Comparison of ENCODE assay signal across 8 cellular contexts in the genomic region with DNA sequence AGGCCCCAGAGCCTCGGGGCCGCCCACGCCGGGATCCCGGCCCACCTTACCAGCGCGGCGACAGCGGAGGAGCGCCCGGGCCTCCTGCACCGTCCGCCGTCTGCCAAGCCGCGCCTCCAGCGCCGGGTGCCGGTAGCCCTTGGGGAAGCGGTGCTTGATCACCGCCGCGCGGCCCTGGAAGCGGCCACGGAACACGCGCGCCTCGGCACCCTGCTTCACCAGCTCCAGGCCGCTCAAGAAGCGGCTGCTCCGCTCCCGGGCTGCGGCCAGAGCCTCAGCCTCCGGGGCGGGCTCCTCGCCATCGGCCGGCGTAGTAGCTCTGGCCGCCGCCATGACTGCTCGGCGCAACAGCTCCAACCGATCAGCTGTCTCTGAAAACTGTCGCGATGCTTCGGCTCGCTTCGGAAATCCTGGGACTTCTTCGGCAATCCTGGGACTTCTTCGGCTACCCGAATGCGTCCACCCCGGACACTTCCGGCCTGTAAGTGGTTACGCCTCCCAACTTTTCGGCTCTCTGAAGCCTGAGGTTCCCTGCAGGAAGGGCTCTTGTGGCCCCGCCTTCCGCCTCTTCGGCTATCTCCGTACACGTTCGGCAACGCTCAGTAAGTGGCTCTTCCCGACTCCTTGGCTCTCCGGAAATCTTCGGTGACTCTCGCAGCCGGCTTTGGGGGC. TPM values are rescaled to one million over a fixed set of nuclear protein-coding genes. Genes with fewer than 3 reads are reported as not detected.
DNase-seq lines count a peak whose midpoint lies in the region; ATAC-seq, FAIRE-seq and TF ChIP-seq lines count a peak whose summit lies in the region.

A gene (minus strand): TSS at position 363 of the 672 bp plus-strand sequence. CDS start 30 bp downstream, at position 333.

- H3K9ac ChIP-seq in SU-DHL-6 (ENCODE audit: low read length): peak within 1 kb of the TSS; percentile 82

- peaks cover 0 to 14% (median 3%) of the 10 kb centered on the region in 3 donors for H3K4me1 ChIP-seq in pancreas
- peaks cover 0 to 38% (median 17%) of the 10 kb centered on the region in 4 donors for H3K4me1 ChIP-seq in tibial artery

- peaks cover 15% of the 10 kb centered on the region for H3K36me3 Mint-ChIP-seq in activated naive CD8-positive, alpha-beta T cell treated with anti-CD3 and anti-CD28 coated beads, Interleukin-2, amount 10 ng/mL, durations not matched to agents 7 days and 5 days

- peak within 1 kb of the TSS; percentile 85 for H3K27ac Mint-ChIP-seq in activated naive CD8-positive, alpha-beta T cell treated with anti-CD3 and anti-CD28 coated beads, Interleukin-2, amount 10 ng/mL, durations not matched to agents 7 days and 5 days

- peaks cover 37% of the 10 kb centered on the region for H3K4me1 Mint-ChIP-seq in activated naive CD8-positive, alpha-beta T cell treated with anti-CD3 and anti-CD28 coated beads, Interleukin-2, amount 10 ng/mL, durations not matched to agents 7 days and 5 days

- H3K36me3 ChIP-seq in SU-DHL-6 (ENCODE audit: low read length): peaks cover 20% of the 10 kb centered on the region
- no peaks in the 10 kb centered on the region for H3K36me3 ChIP-seq in pancreas
- peaks cover 5 to 15% (median 11%) of the 10 kb centered on the region in 3 donors for H3K36me3 ChIP-seq in tibial artery

- H3K4me2 ChIP-seq in SU-DHL-6 (ENCODE audit: low read depth, low read length, poor library complexity, severe bottlenecking): peak within 1 kb of the TSS; percentile 85

- TF ChIP-seq CTCF in GM12865 (IDR thresholded peaks at IDR 0.05; ENCODE audit: insufficient read depth, low read depth, low read length, missing control alignments): no peak
- TF ChIP-seq CTCF in SU-DHL-6 (IDR thresholded peaks at IDR 0.05; ENCODE audit: insufficient read depth, low read length, poor library complexity, severe bottlenecking): no peak
- TF ChIP-seq CTCF in pancreas (IDR thresholded peaks at IDR 0.05): peak in 1 of 4 donors; percentile 34
- peak; percentile 56 to 65 for TF ChIP-seq CTCF in tibial artery (IDR thresholded peaks at IDR 0.05)

- POLR2A ChIA-PET in activated naive CD8-positive, alpha-beta T cell treated with anti-CD3 and anti-CD28 coated beads, Interleukin-2, amount 10 ng/mL, durations not matched to agents 7 days and 5 days (lab: Charles Lee): interaction anchor here (0.7 to 1.6 kb wide), 7 partner anchors 10 to 382 kb away, joined by 3 to 4 read pairs (median 3); a partner anchor contains a TSS

- peak; percentile 95 for FAIRE-seq in pancreas (lab: Jason Lieb, UNC)

- intact Hi-C loops in Right ventricle myocardium inferior (cut with DNase I) (loop anchor here (5.0 kb wide), 1 partner anchor 177 kb away; a partner anchor contains a TSS), pancreas (cut with DNase I) (loop anchor here in 1 of 3 donors (10.0 kb wide), 1 partner anchor 134 kb away; a partner anchor contains a TSS), tibial artery (cut with DNase I; ENCODE audit: low total_unique reads) (loop anchor here (10.0 kb wide), 1 partner anchor 554 kb away; no protein-coding TSS in a partner anchor)

- no peaks in the 10 kb centered on the region for H3K9me2 ChIP-seq in SU-DHL-6 (replicated peaks; ENCODE audit: insufficient read depth, low read length)

- no peaks in the 10 kb centered on the region for H3K27me3 Mint-ChIP-seq in activated naive CD8-positive, alpha-beta T cell treated with anti-CD3 and anti-CD28 coated beads, Interleukin-2, amount 10 ng/mL, durations not matched to agents 7 days and 5 days

- ATAC-seq in HG02678 (IDR thresholded peaks at IDR 0.05; ENCODE audit: unreplicated experiment) (peak; percentile 92), Right ventricle myocardium inferior (peak; percentile 99), pancreas (peak; percentile 94 to 98 (median 96))
- peak; percentile 97 for ATAC-seq in activated naive CD8-positive, alpha-beta T cell treated with anti-CD3 and anti-CD28 coated beads, Interleukin-2, amount 10 ng/mL, durations not matched to agents 7 days and 5 days (ENCODE audit: low read depth)

- WGBS in pancreas, 2 donors: 0% methylated on average over 59 to 71 of the region's 71 CpGs

- H3K27ac ChIP-seq in SU-DHL-6 (ENCODE audit: low read depth, low read length): peak within 1 kb of the TSS; percentile 60
- H3K27ac ChIP-seq in pancreas: peak within 1 kb of the TSS; percentile 70 to 90 (median 86)
- peak within 1 kb of the TSS; percentile 89 to 94 for H3K27ac ChIP-seq in tibial artery

- peak within 1 kb of the TSS; percentile 77 for H3K4me3 ChIP-seq in GM12865 (ENCODE audit: low read depth, low read length)
- H3K4me3 ChIP-seq in SU-DHL-6 (ENCODE audit: insufficient read depth, low read length, poor library complexity, severe bottlenecking): peak within 1 kb of the TSS; percentile 79
- H3K4me3 ChIP-seq in pancreas: peak within 1 kb of the TSS; percentile 65 to 95 (median 88)
- H3K4me3 ChIP-seq in tibial artery: peak within 1 kb of the TSS; percentile 76 to 92

- DNase-seq in GM12865 (ENCODE audit: low read depth) (peak; percentile 99), NCI-H128 (lab: John Stamatoyannopoulos, UW; ENCODE audit: unreplicated experiment) (peak; percentile 82), Right ventricle myocardium inferior (ENCODE audit: missing footprints) (peak; percentile 98), pancreas (peak; percentile 87 to 99 (median 96)), tibial artery (peak; percentile 99 to 100)
- peak; percentile 90 for DNase-seq in activated naive CD8-positive, alpha-beta T cell treated with anti-CD3 and anti-CD28 coated beads, Interleukin-2, amount 10 ng/mL, durations not matched to agents 7 days and 5 days

- peak within 1 kb of the TSS; percentile 86 for H3K4me3 Mint-ChIP-seq in activated naive CD8-positive, alpha-beta T cell treated with anti-CD3 and anti-CD28 coated beads, Interleukin-2, amount 10 ng/mL, durations not matched to agents 7 days and 5 days

- no peaks in the 10 kb centered on the region for H3F3A ChIP-seq in SU-DHL-6 (ENCODE audit: insufficient read depth)

- H2AFZ ChIP-seq in SU-DHL-6 (ENCODE audit: low read depth, low read length, severe bottlenecking): peak within 1 kb of the TSS; percentile 61

- H3K9me3 Mint-ChIP-seq in activated naive CD8-positive, alpha-beta T cell treated with anti-CD3 and anti-CD28 coated beads, Interleukin-2, amount 10 ng/mL, durations not matched to agents 7 days and 5 days: no peaks in the 10 kb centered on the region

- H3K79me2 ChIP-seq in SU-DHL-6 (ENCODE audit: insufficient read depth, low read length): peaks cover 48% of the 10 kb centered on the region

- H4K20me1 ChIP-seq in SU-DHL-6 (ENCODE audit: low read depth, low read length): peaks cover 7% of the 10 kb centered on the region; the same call in 1 of the 2 replicates

- H3K9me3 ChIP-seq in SU-DHL-6 (ENCODE audit: insufficient read depth, low read length) (no peaks in the 10 kb centered on the region), pancreas (no peaks in the 10 kb centered on the region), tibial artery (no peaks in the 10 kb centered on the region)

- no peaks in the 10 kb centered on the region for H3K27me3 ChIP-seq in SU-DHL-6 (ENCODE audit: low read length)
- H3K27me3 ChIP-seq in pancreas: no peaks in the 10 kb centered on the region
- no peaks in the 10 kb centered on the region for H3K27me3 ChIP-seq in tibial artery

RNA-seq across cellular contexts. Expression of the gene that starts here (rescaled TPM):
- total RNA-seq in activated naive CD8-positive, alpha-beta T cell treated with anti-CD3 and anti-CD28 coated beads, Interleukin-2, amount 10 ng/mL, durations not matched to agents 7 days and 5 days: 10 to 100 TPM; 17.3 to 18.4 TPM
- total RNA-seq in Right ventricle myocardium inferior: 5.6 TPM
- total RNA-seq in pancreas: 1 to 10 TPM; 2.7 to 4.6 (median 3.8) TPM
- polyA plus RNA-seq in pancreas: 1 to 10 TPM; 2.5 to 6.1 TPM

Comparison
In these comparisons a context has a peak if more than half of its experiments do, and no peak if none do; other contexts are left out.
1. Peak in every context shown above with its lines: DNase-seq, ATAC-seq, H3K4me3 ChIP-seq and H3K27ac ChIP-seq.
2. CTCF ChIP-seq: peak in tibial artery (2 of 2); none in GM12865 (single experiment) and SU-DHL-6 (single experiment).